8 cellular contexts compared by ENCODE assay signal in the genomic region with DNA sequence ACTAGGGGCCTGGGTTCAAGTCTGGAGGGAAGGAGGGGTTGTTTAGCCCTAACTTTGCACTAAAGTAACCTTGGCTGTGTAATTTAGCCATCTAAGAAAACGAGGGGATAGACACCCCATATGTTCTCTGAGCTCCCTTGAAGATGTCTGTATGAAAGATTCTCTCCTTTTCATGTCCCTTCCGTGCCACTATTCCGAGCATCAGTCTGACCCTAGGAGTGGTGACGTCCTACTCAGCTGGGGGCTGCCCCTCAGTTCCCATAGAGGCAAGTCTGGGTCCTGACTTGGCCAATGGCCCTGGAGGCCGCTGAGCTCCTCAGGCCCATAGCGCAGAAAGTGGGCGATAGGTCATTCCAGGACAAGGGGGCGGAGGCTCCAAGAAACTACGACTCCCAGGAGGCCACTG. TPM values are rescaled to one million over a fixed set of nuclear protein-coding genes. Genes with fewer than 3 reads are reported as not detected.
DNase-seq lines count a peak whose midpoint lies in the region; ATAC-seq and TF ChIP-seq lines count a peak whose summit lies in the region.

No MANE protein-coding gene starts in this region.

- H3K27me3 ChIP-seq in left lung: no peaks in the 10 kb centered on the region
- H3K27me3 ChIP-seq in thymus (ENCODE audit: control insufficient read depth, insufficient read depth): no peaks in the 10 kb centered on the region

- peaks cover 10 to 35% of the 10 kb centered on the region in 2 donors for H3K4me1 ChIP-seq in left lung
- peaks cover 10% of the 10 kb centered on the region for H3K4me1 ChIP-seq in thymus (ENCODE audit: control insufficient read depth, insufficient read depth, low read length)

- H3K27me3 Mint-ChIP-seq in activated CD4-positive, alpha-beta T cell treated with anti-CD3 and anti-CD28 coated beads, Interleukin-2, amount 10 ng/mL, durations not matched to agents 24 days and 14 days: peaks cover 9% of the 10 kb centered on the region

- peaks cover 5% of the 10 kb centered on the region for H3K9me3 Mint-ChIP-seq in activated CD4-positive, alpha-beta T cell treated with anti-CD3 and anti-CD28 coated beads, Interleukin-2, amount 10 ng/mL, durations not matched to agents 24 days and 14 days

- 43% methylated on average over 9 of the region's 9 CpGs for WGBS in thymus

- no peaks in the 10 kb centered on the region for H3K9me3 ChIP-seq in left lung
- H3K9me3 ChIP-seq in thymus (ENCODE audit: control insufficient read depth): no peaks in the 10 kb centered on the region

- intact Hi-C loops in activated CD4-positive, alpha-beta T cell treated with anti-CD3 and anti-CD28 coated beads, Interleukin-2, amount 10 ng/mL, durations not matched to agents 24 days and 14 days (cut with micrococcal nuclease): loop anchor here (5.0 to 10.0 kb wide), 5 partner anchors 51 to 2001 kb away; partner anchors contain the start of genes ALG11, ATP7B, CKAP2 and VPS36
- intact Hi-C loops in left lung (cut with DNase I): loop anchor here in 1 of 2 donors (10.0 kb wide), 2 partner anchors 129 to 211 kb away; partner anchors contain the start of gene INTS6

- H3K27ac Mint-ChIP-seq in activated CD4-positive, alpha-beta T cell treated with anti-CD3 and anti-CD28 coated beads, Interleukin-2, amount 10 ng/mL, durations not matched to agents 24 days and 14 days: peak overlapping the region; percentile 97

- H3K36me3 ChIP-seq in left lung (no peaks in the 10 kb centered on the region), thymus (ENCODE audit: control insufficient read depth, insufficient read depth) (no peaks in the 10 kb centered on the region)

- peaks cover 31% of the 10 kb centered on the region for H3K4me1 Mint-ChIP-seq in activated CD4-positive, alpha-beta T cell treated with anti-CD3 and anti-CD28 coated beads, Interleukin-2, amount 10 ng/mL, durations not matched to agents 24 days and 14 days

- peaks cover 4% of the 10 kb centered on the region for H3K36me3 Mint-ChIP-seq in activated CD4-positive, alpha-beta T cell treated with anti-CD3 and anti-CD28 coated beads, Interleukin-2, amount 10 ng/mL, durations not matched to agents 24 days and 14 days (ENCODE audit: low read depth)

- peak overlapping the region; percentile 90 for H3K4me3 Mint-ChIP-seq in activated CD4-positive, alpha-beta T cell treated with anti-CD3 and anti-CD28 coated beads, Interleukin-2, amount 10 ng/mL, durations not matched to agents 24 days and 14 days

- no peak for TF ChIP-seq CTCF in left lung (IDR thresholded peaks at IDR 0.05)

- DNase-seq in activated CD4-positive, alpha-beta T cell treated with anti-CD3 and anti-CD28 coated beads, Interleukin-2, amount 10 ng/mL, durations not matched to agents 24 days and 14 days: no peak
- no peak for DNase-seq in activated CD4-positive, alpha-beta T cell treated with anti-CD3 and anti-CD28 coated beads for 48 hours
- DNase-seq in left lung: no peak
- no peak for DNase-seq in inferior parietal cortex (ENCODE audit: extremely low spot score)
- DNase-seq in NCI-H1417 (lab: John Stamatoyannopoulos, UW): no peak

- no peak for ATAC-seq in left lung
- no peak for ATAC-seq in GM21381 (IDR thresholded peaks at IDR 0.05; ENCODE audit: unreplicated experiment)

- H3K27ac ChIP-seq in angular gyrus (ENCODE audit: low read depth, low read length) (peak overlapping the region; percentile 97), left lung (peak overlapping the region; percentile 88 to 93), thymus (ENCODE audit: low read depth) (peak overlapping the region; percentile 81)

- peak overlapping the region; percentile 26 to 99 for H3K4me3 ChIP-seq in left lung
- H3K4me3 ChIP-seq in thymus (ENCODE audit: low read length): peak overlapping the region; percentile 92

RNA-seq across cellular contexts. Expression of gene WDFY2, which starts 0.8 kb away (rescaled TPM):
- total RNA-seq in activated CD4-positive, alpha-beta T cell treated with anti-CD3 and anti-CD28 coated beads, Interleukin-2, amount 10 ng/mL, durations not matched to agents 24 days and 14 days: 9.1 and 11.1 TPM in 2 replicates
- 10 to 100 TPM in 1 of 2 donors, 1 to 10 TPM in 1; 9.7 to 15.4 TPM for total RNA-seq in left lung
- polyA plus RNA-seq in thymus: 7.4 TPM
